Comparison of ENCODE assay signal across 7 cellular contexts in the genomic region with DNA sequence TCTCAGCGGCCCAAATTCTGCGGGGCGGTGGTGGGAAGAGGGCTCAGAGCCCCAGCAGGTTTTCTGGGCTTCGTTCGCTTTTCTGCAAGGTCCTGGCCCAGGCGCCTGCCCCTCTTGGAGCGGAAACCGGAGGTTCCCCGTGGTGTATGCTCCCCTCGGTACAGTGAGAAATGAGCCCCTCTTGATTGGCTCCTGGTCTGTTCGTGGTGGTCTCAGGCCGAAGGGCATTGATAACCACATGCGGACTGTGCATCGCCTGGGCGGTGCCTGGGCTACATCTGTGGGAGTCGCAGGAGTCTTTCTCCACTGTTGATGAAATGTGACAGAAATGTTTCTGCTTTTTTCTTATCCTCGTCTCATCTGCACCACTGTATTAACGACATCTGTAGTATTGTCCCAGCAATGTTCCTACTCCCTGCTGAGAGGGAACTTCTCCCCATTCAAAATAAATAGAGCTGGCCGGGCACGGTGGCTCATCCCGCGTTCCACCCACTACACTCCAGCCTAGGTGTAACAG. TPM values are rescaled to one million over a fixed set of nuclear protein-coding genes. Genes with fewer than 3 reads are reported as not detected.
DNase-seq lines count a peak whose midpoint lies in the region; ATAC-seq and TF ChIP-seq lines count a peak whose summit lies in the region.

No MANE protein-coding gene starts in this region.

- peak overlapping the region in 58 of 59 donors; percentile 55 to 96 (median 91) for H3K27ac ChIP-seq in dorsolateral prefrontal cortex

- TF ChIP-seq CTCF in dorsolateral prefrontal cortex (IDR thresholded peaks at IDR 0.05 in 54 of 56, conservative IDR thresholded peaks at IDR 0.05 in 2 of 56; ENCODE audit: low read depth in 1 of 56, partially characterized antibody in 56 of 56), result no peak
- no peak for TF ChIP-seq CTCF in nephron (IDR thresholded peaks at IDR 0.05; ENCODE audit: unreplicated experiment in 3 of 3)

- H3K4me1 Mint-ChIP-seq in nephron, result peaks cover 26% of the 10 kb centered on the region

- H3K9me3 Mint-ChIP-seq in nephron, result no peaks in the 10 kb centered on the region

- peak overlapping the region; percentile 5 to 89 (median 79) for H3K27ac Mint-ChIP-seq in nephron

- intact Hi-C loops in dorsolateral prefrontal cortex (cut with DNase I), result no loop called here

- DNase-seq in MV-4-11 (lab: John Stamatoyannopoulos, UW) (peak; percentile 18), dorsolateral prefrontal cortex (peak in 1 of 10 donors; percentile 43), NCI-H1417 treated with DMSO at 0.1 percent for 48 hours (lab: John Stamatoyannopoulos, UW) (no peak)

- H3K4me3 Mint-ChIP-seq in nephron, result peak overlapping the region; percentile 89 to 94 (median 91)

- ATAC-seq in GM19438 (IDR thresholded peaks at IDR 0.05; ENCODE audit: low read depth, unreplicated experiment) (peak; percentile 4), HG02610 (IDR thresholded peaks at IDR 0.05; ENCODE audit: unreplicated experiment) (no peak), HG02759 (IDR thresholded peaks at IDR 0.05; ENCODE audit: unreplicated experiment) (no peak)

- H3K4me3 ChIP-seq in dorsolateral prefrontal cortex, result peak overlapping the region; percentile 64 to 99 (median 85)

- peaks cover 14% of the 10 kb centered on the region for H3K27me3 Mint-ChIP-seq in nephron (ENCODE audit: low read depth)

- no peaks in the 10 kb centered on the region for H3K27me3 ChIP-seq in dorsolateral prefrontal cortex

- peaks cover 15% of the 10 kb centered on the region for H3K36me3 Mint-ChIP-seq in nephron (ENCODE audit: low read depth)

RNA-seq across cellular contexts. Expression of a gene that starts 0.7 kb away (rescaled TPM):
- total RNA-seq in dorsolateral prefrontal cortex, result 10 to 100 TPM; 37.7 to 75.2 (median 55.6) TPM

RNA-seq across cellular contexts. Expression of a gene that starts 10.2 kb away (rescaled TPM):
- 10 to 100 TPM in 118 of 120 experiments, 1 to 10 TPM in 2; 8.3 to 48.0 (median 20.2) TPM for total RNA-seq in dorsolateral prefrontal cortex

RNA-seq across cellular contexts. Expression of a gene that starts 17.1 kb away (rescaled TPM):
- total RNA-seq in dorsolateral prefrontal cortex, result 10 to 100 TPM in 1 of 120 experiments, 1 to 10 TPM in 119; 1.7 to 11.5 (median 5.4) TPM

RNA-seq across cellular contexts. Expression of a gene that starts 27.1 kb away (rescaled TPM):
- 100 to 1,000 TPM; 156 to 315 (median 208) TPM for total RNA-seq in dorsolateral prefrontal cortex

RNA-seq across cellular contexts. Expression of a gene that starts 33.6 kb away (rescaled TPM):
- 10 to 100 TPM in 105 of 120 experiments, 1 to 10 TPM in 15; 4.7 to 47.5 (median 15.7) TPM for total RNA-seq in dorsolateral prefrontal cortex
